In genomic region chr7:115499966-115500365, GRCh38 we compare ENCODE assay signal across 30 cellular contexts.
"Had no signal": no experiment of that assay in that cellular context is flagged by ENCODE, and none has a peak within 500 bp of the region (broad histone marks: within the 10 kb centered on the region; RNA-seq: fewer than 3 reads in every experiment).

No MANE protein-coding gene starts in this region.

- H3K4me1 ChIP-seq: breast epithelium, heart left ventricle, right atrium auricular region, suprapubic skin, tibial nerve had no signal

- H3K36me3 Mint-ChIP-seq: activated naive CD4-positive, alpha-beta T cell treated with anti-CD3 and anti-CD28 coated beads, Interleukin-2, amount 50 U/mL, for 72 hours; immature natural killer cell; naive thymus-derived CD4-positive, alpha-beta T cell; stimulated activated naive B cell treated with anti-CD40 and anti-IgM and Interleukin-4, amounts not matched to agents 10 μg/mL and 1 μg/mL and 100 μg/mL, for 72 hours had no signal

- H3K27me3 ChIP-seq: breast epithelium, right atrium auricular region, stomach, suprapubic skin, tibial nerve had no signal

- H3K27ac ChIP-seq: breast epithelium, heart left ventricle, right atrium auricular region, stomach, suprapubic skin, tibial nerve had no signal

- H3K9me3 ChIP-seq: breast epithelium, right atrium auricular region, stomach, suprapubic skin, tibial nerve had no signal

- H3K9me3 Mint-ChIP-seq: activated B cell treated with CpG ODN at 0.5 μM for 24 hours; activated CD8-positive, alpha-beta T cell treated with anti-CD3 and anti-CD28 coated beads for 36 hours; activated naive CD4-positive, alpha-beta T cell treated with anti-CD3 and anti-CD28 coated beads, Interleukin-2, amount 50 U/mL, for 72 hours; activated T-cell treated with anti-CD3 and anti-CD28 coated beads, Interleukin-2, amount 50 U/mL, for 4 hours; activated T-helper 2 cell treated with anti-CD3 and anti-CD28 coated beads, Interferon-gamma antibody, Interleukin-2, Interleukin-4, amounts not matched to agents 10 μg/mL and 5 μg/mL and 100 μg/mL, durations not matched to agents 14 hours and 24 hours and 36 hours; dendritic cell treated with granulocyte-macrophage colony-stimulating factor and Interleukin-4, amounts not matched to agents 40 ng/mL and 50 ng/mL, for 4 days; immature natural killer cell; stimulated activated naive B cell treated with anti-CD40 and anti-IgM and Interleukin-4, amounts not matched to agents 10 μg/mL and 1 μg/mL and 100 μg/mL, for 72 hours; T-helper 2 cell treated with Interferon-gamma antibody and Interleukin-4, amounts not matched to agents 5 μg/mL and 100 μg/mL, for 36 hours had no signal

- H3K27ac Mint-ChIP-seq: activated B cell treated with CpG ODN at 0.5 μM for 24 hours; activated CD8-positive, alpha-beta T cell treated with anti-CD3 and anti-CD28 coated beads for 36 hours; activated naive CD4-positive, alpha-beta T cell treated with anti-CD3 and anti-CD28 coated beads, Interleukin-2, amount 50 U/mL, for 72 hours; activated T-helper 2 cell treated with anti-CD3 and anti-CD28 coated beads, Interferon-gamma antibody, Interleukin-2, Interleukin-4, amounts not matched to agents 10 μg/mL and 5 μg/mL and 100 μg/mL, durations not matched to agents 14 hours and 24 hours and 36 hours; dendritic cell treated with granulocyte-macrophage colony-stimulating factor and Interleukin-4, amounts not matched to agents 40 ng/mL and 50 ng/mL, for 4 days; endodermal cell; immature natural killer cell; naive thymus-derived CD4-positive, alpha-beta T cell; stimulated activated naive B cell treated with anti-CD40 and anti-IgM and Interleukin-4, amounts not matched to agents 10 μg/mL and 1 μg/mL and 100 μg/mL, for 72 hours; T-helper 2 cell treated with Interferon-gamma antibody and Interleukin-4, amounts not matched to agents 5 μg/mL and 100 μg/mL, for 36 hours had no signal

- H3K4me1 Mint-ChIP-seq: endodermal cell; naive thymus-derived CD4-positive, alpha-beta T cell; neural crest cell; stimulated activated naive B cell treated with anti-CD40 and anti-IgM and Interleukin-4, amounts not matched to agents 10 μg/mL and 1 μg/mL and 100 μg/mL, for 72 hours had no signal

- H3K36me3 ChIP-seq: breast epithelium, heart left ventricle, right atrium auricular region, stomach, suprapubic skin, tibial nerve had no signal

- H3K4me3 ChIP-seq: breast epithelium, heart left ventricle, right atrium auricular region, stomach, suprapubic skin, tibial nerve had no signal

- ATAC-seq: activated CD8-positive, alpha-beta T cell treated with anti-CD3 and anti-CD28 coated beads for 36 hours; activated naive CD4-positive, alpha-beta T cell treated with anti-CD3 and anti-CD28 coated beads, Interleukin-2, amount 50 U/mL, for 72 hours; activated T-cell treated with anti-CD3 and anti-CD28 coated beads, Interleukin-2, amount 50 U/mL, for 4 hours; esophagus mucosa; heart left ventricle; naive thymus-derived CD4-positive, alpha-beta T cell; stimulated activated naive B cell treated with anti-CD40 and anti-IgM and Interleukin-4, amounts not matched to agents 10 μg/mL and 1 μg/mL and 100 μg/mL, for 72 hours had no signal

- H3K27me3 Mint-ChIP-seq: activated B cell treated with CpG ODN at 0.5 μM for 24 hours had no signal

- DNase-seq: activated B cell treated with CpG ODN at 0.5 μM for 24 hours; activated CD4-positive, alpha-beta T cell treated with anti-CD3 and anti-CD28 coated beads, Interleukin-2, amount 50 U/mL, for 1 hour; activated CD8-positive, alpha-beta T cell treated with anti-CD3 and anti-CD28 coated beads for 36 hours; activated naive CD4-positive, alpha-beta T cell; activated T-cell treated with anti-CD3 and anti-CD28 coated beads, Interleukin-2, amount 50 U/mL, for 4 hours; anterior cingulate cortex; central memory CD4-positive, alpha-beta T cell; endodermal cell; heart left ventricle; hypothalamus; immature natural killer cell; kidney; midbrain; naive thymus-derived CD4-positive, alpha-beta T cell; nucleus accumbens; stimulated activated CD4-positive, alpha-beta T cell treated with anti-CD3 and anti-CD28 coated beads, Interleukin-15, amount 100 ng/mL, for 24 hours; stimulated activated CD4-positive, alpha-beta T cell treated with anti-CD3 and anti-CD28 coated beads, Interleukin-2, amount 100 ng/mL, for 24 hours; stimulated activated naive B cell treated with anti-CD40 and anti-IgM and Interleukin-4, amounts not matched to agents 10 μg/mL and 1 μg/mL and 100 μg/mL, for 72 hours; stomach; T-helper 1 cell had no signal

- H3K4me3 Mint-ChIP-seq: activated B cell treated with CpG ODN at 0.5 μM for 24 hours; activated CD8-positive, alpha-beta T cell treated with anti-CD3 and anti-CD28 coated beads for 36 hours; activated T-cell treated with anti-CD3 and anti-CD28 coated beads, Interleukin-2, amount 50 U/mL, for 4 hours; dendritic cell treated with granulocyte-macrophage colony-stimulating factor and Interleukin-4, amounts not matched to agents 40 ng/mL and 50 ng/mL, for 4 days; endodermal cell; immature natural killer cell; naive thymus-derived CD4-positive, alpha-beta T cell; neural crest cell; stimulated activated naive B cell treated with anti-CD40 and anti-IgM and Interleukin-4, amounts not matched to agents 10 μg/mL and 1 μg/mL and 100 μg/mL, for 72 hours; T-helper 2 cell treated with Interferon-gamma antibody and Interleukin-4, amounts not matched to agents 5 μg/mL and 100 μg/mL, for 36 hours had no signal
